Comparison of ENCODE assay signal across 17 cellular contexts in genomic region chr5:102823441-102823874, GRCh38.
DNase-seq lines count a peak whose midpoint lies in the region; ATAC-seq, FAIRE-seq and TF ChIP-seq lines count a peak whose summit lies in the region.
"Had no signal": no experiment of that assay in that cellular context is flagged by ENCODE, and none has a peak within 500 bp of the region (broad histone marks: within the 10 kb centered on the region; RNA-seq: fewer than 3 reads in every experiment).

No MANE protein-coding gene starts in this region.

- H3K36me3 Mint-ChIP-seq in CD8-positive, alpha-beta T cell = no peaks in the 10 kb centered on the region
- H3K36me3 Mint-ChIP-seq: activated naive CD4-positive, alpha-beta T cell treated with anti-CD3 and anti-CD28 coated beads, Interleukin-2, amount 50 U/mL, for 24 hours had no signal

- H3K4me3 Mint-ChIP-seq in CD8-positive, alpha-beta T cell = no peak overlapping the region
- H3K4me3 Mint-ChIP-seq: activated CD8-positive, alpha-beta T cell treated with anti-CD3 and anti-CD28 coated beads, Interleukin-2, amount 10 ng/mL, durations not matched to agents 7 days and 5 days; activated naive CD4-positive, alpha-beta T cell treated with anti-CD3 and anti-CD28 coated beads, Interleukin-2, amount 50 U/mL, for 24 hours; effector memory CD8-positive, alpha-beta T cell; GM23338; naive thymus-derived CD4-positive, alpha-beta T cell had no signal

- DNase-seq in AG09309 (ENCODE audit: low read depth) (peak; percentile 63), HCT116 (ENCODE audit: low read depth, low spot score) (peak; percentile 13), bronchial epithelial cell (ENCODE audit: low read depth) (peak; percentile 20), left lung (no peak), ecto neural progenitor cell (ENCODE audit: low spot score) (no peak)
- DNase-seq in NK-92 treated with Interleukin-12 subunit alpha and Interleukin-12 subunit beta, amount 100 ng/mL, for 24 hours (lab: John Stamatoyannopoulos, UW) = no peak
- DNase-seq in activated CD4-positive, alpha-beta T cell treated with anti-CD3 and anti-CD28 coated beads, Interleukin-2, amount 50 U/mL, for 1 hour = no peak
- no peak for DNase-seq in CD8-positive, alpha-beta T cell
- DNase-seq: activated CD8-positive, alpha-beta T cell treated with anti-CD3 and anti-CD28 coated beads, Interleukin-2, amount 10 ng/mL, durations not matched to agents 7 days and 5 days; effector memory CD8-positive, alpha-beta T cell; naive thymus-derived CD4-positive, alpha-beta T cell; NCI-H1694 treated with DMSO at 0.1 percent for 48 hours; T-helper 2 cell; uterus had no signal

- no peaks in the 10 kb centered on the region for H4K20me1 ChIP-seq in HCT116 (ENCODE audit: insufficient read depth)

- CTCF ChIA-PET in HCT116 (lab: Charles Lee) = interaction anchor here (1.2 kb wide), 1 partner anchor 142 kb away, joined by 3 read pairs; no protein-coding TSS in a partner anchor
- CTCF ChIA-PET in CD8-positive, alpha-beta T cell (lab: Charles Lee) = no interaction called here

- intact Hi-C loops in HCT116 (cut with micrococcal nuclease) = no loop called here
- intact Hi-C loops in left lung (cut with DNase I) = no loop called here
- intact Hi-C loops in CD8-positive, alpha-beta T cell (cut with DNase I, micrococcal nuclease) = no loop called here

- H3K27ac Mint-ChIP-seq in CD8-positive, alpha-beta T cell = no peak overlapping the region
- H3K27ac Mint-ChIP-seq: activated CD8-positive, alpha-beta T cell treated with anti-CD3 and anti-CD28 coated beads, Interleukin-2, amount 10 ng/mL, durations not matched to agents 7 days and 5 days; effector memory CD8-positive, alpha-beta T cell; naive thymus-derived CD4-positive, alpha-beta T cell had no signal

- POLR2A ChIA-PET in HCT116 (lab: Charles Lee) = no interaction called here
- POLR2A ChIA-PET in CD8-positive, alpha-beta T cell (lab: Charles Lee) = no interaction called here

- no peaks in the 10 kb centered on the region for H3K27me3 ChIP-seq in HCT116 (ENCODE audit: insufficient read depth, low read length)
- H3K27me3 ChIP-seq in bronchial epithelial cell (ENCODE audit: control insufficient read depth, insufficient read depth, low read length) = no peaks in the 10 kb centered on the region
- H3K27me3 ChIP-seq in left lung = no peaks in the 10 kb centered on the region
- H3K27me3 ChIP-seq in CD8-positive, alpha-beta T cell (ENCODE audit: insufficient read depth, low read length) = no peaks in the 10 kb centered on the region
- H3K27me3 ChIP-seq: uterus had no signal

- TF ChIP-seq CTCF in AG09309 (IDR thresholded peaks at IDR 0.05; ENCODE audit: control insufficient read depth, insufficient read depth, low read depth, low read length, missing control alignments) = no peak
- no peak for TF ChIP-seq CTCF in HCT116 (IDR thresholded peaks at IDR 0.05 in 2 of 3, conservative IDR thresholded peaks at IDR 0.05 in 1 of 3; ENCODE audit: borderline replicate concordance in 1 of 3, insufficient read depth in 1 of 3, low read depth in 2 of 3, low read length in 2 of 3)
- TF ChIP-seq CTCF in bronchial epithelial cell (IDR thresholded peaks at IDR 0.05; ENCODE audit: insufficient read depth, low read length, severe bottlenecking) = no peak
- TF ChIP-seq CTCF in left lung (IDR thresholded peaks at IDR 0.05) = no peak
- TF ChIP-seq CTCF in CD8-positive, alpha-beta T cell (IDR thresholded peaks at IDR 0.05) = no peak

- H2AFZ ChIP-seq in HCT116 (ENCODE audit: low read depth, low read length, poor library complexity, severe bottlenecking) = no peak overlapping the region
- H2AFZ ChIP-seq: GM23338 had no signal

- TF ChIP-seq RAD21 in HCT116 (IDR thresholded peaks at IDR 0.05; ENCODE audit: low read depth) = no peak

- no TSS peak for BruUV-seq in HCT116 (replicated peaks; lab: Mats Ljungman, UMichigan)

- no peaks in the 10 kb centered on the region for H3K9me2 ChIP-seq in HCT116 (ENCODE audit: insufficient read depth)

- no peak for FAIRE-seq in bronchial epithelial cell (lab: Jason Lieb, UNC)
- FAIRE-seq: HepG2 had no signal

- TF ChIP-seq POLR2A in HCT116 (IDR thresholded peaks at IDR 0.05; ENCODE audit: borderline replicate concordance, extremely low read depth, insufficient read depth, insufficient read length) = no peak

- peak overlapping the region; percentile 40; the same call in 1 of the 2 replicates for H3K27ac ChIP-seq in HCT116 (ENCODE audit: low read depth, low read length)
- H3K27ac ChIP-seq in left lung = no peak overlapping the region
- H3K27ac ChIP-seq in CD8-positive, alpha-beta T cell (ENCODE audit: low read depth, low read length) = no peak overlapping the region
- H3K27ac ChIP-seq: uterus had no signal

- H3K27me3 Mint-ChIP-seq in CD8-positive, alpha-beta T cell (ENCODE audit: low read depth) = no peaks in the 10 kb centered on the region
- H3K27me3 Mint-ChIP-seq: activated naive CD4-positive, alpha-beta T cell treated with anti-CD3 and anti-CD28 coated beads, Interleukin-2, amount 50 U/mL, for 24 hours; effector memory CD8-positive, alpha-beta T cell; naive thymus-derived CD4-positive, alpha-beta T cell had no signal

- H3K9me3 ChIP-seq in HCT116 (ENCODE audit: control insufficient read depth in 1 of 2, insufficient read depth in 1 of 2, low read depth in 1 of 2, low read length in 2 of 2) (no peaks in the 10 kb centered on the region), left lung (no peaks in the 10 kb centered on the region)
- no peaks in the 10 kb centered on the region for H3K9me3 ChIP-seq in CD8-positive, alpha-beta T cell (ENCODE audit: low read length)
- H3K9me3 ChIP-seq: uterus had no signal

- peaks cover 30% of the 10 kb centered on the region for H3K79me2 ChIP-seq in HCT116 (ENCODE audit: insufficient read depth, low read length)

- no peak for ATAC-seq in HCT116
- peak; percentile 73 for ATAC-seq in left lung
- ATAC-seq in CD8-positive, alpha-beta T cell = no peak
- ATAC-seq: activated CD8-positive, alpha-beta T cell treated with anti-CD3 and anti-CD28 coated beads, Interleukin-2, amount 10 ng/mL, durations not matched to agents 7 days and 5 days; effector memory CD8-positive, alpha-beta T cell; GM23338; HepG2; naive thymus-derived CD4-positive, alpha-beta T cell had no signal

- H3K9me3 Mint-ChIP-seq in CD8-positive, alpha-beta T cell = no peaks in the 10 kb centered on the region
- H3K9me3 Mint-ChIP-seq: activated naive CD4-positive, alpha-beta T cell treated with anti-CD3 and anti-CD28 coated beads, Interleukin-2, amount 50 U/mL, for 24 hours; effector memory CD8-positive, alpha-beta T cell; GM23338 had no signal

- RAD21 ChIA-PET in HCT116 (lab: Charles Lee; ENCODE audit: low non-redundant PET in 1 of 2, low total read pairs in 2 of 2, uncharacterized antibody in 2 of 2, unreplicated experiment in 2 of 2) = no interaction called here

- no peak overlapping the region for H3K9ac ChIP-seq in HCT116 (ENCODE audit: low read length)

- peak overlapping the region; percentile 6; the same call in 1 of the 2 replicates for H3K4me2 ChIP-seq in HCT116 (ENCODE audit: low read length)
- H3K4me2 ChIP-seq: GM23338 had no signal

- H3K4me1 ChIP-seq in HCT116 (ENCODE audit: control insufficient read depth in 1 of 2, insufficient read depth in 2 of 2, low read length in 2 of 2) (peaks cover 25 to 38% of the 10 kb centered on the region in 2 experiments), left lung (peaks cover 0 to 3% of the 10 kb centered on the region in 2 donors)
- H3K4me1 ChIP-seq in CD8-positive, alpha-beta T cell (ENCODE audit: insufficient read depth, low read length) = peaks cover 7% of the 10 kb centered on the region
- H3K4me1 ChIP-seq: uterus had no signal

- H3K36me3 ChIP-seq in HCT116 (ENCODE audit: control insufficient read depth in 1 of 2, insufficient read depth in 2 of 2, low read length in 2 of 2) = no peaks in the 10 kb centered on the region
- no peaks in the 10 kb centered on the region for H3K36me3 ChIP-seq in bronchial epithelial cell (ENCODE audit: control insufficient read depth, insufficient read depth, low read length)
- H3K36me3 ChIP-seq in left lung = no peaks in the 10 kb centered on the region
- H3K36me3 ChIP-seq in CD8-positive, alpha-beta T cell (ENCODE audit: insufficient read depth, low read length) = no peaks in the 10 kb centered on the region
- H3K36me3 ChIP-seq: uterus had no signal

- no peak overlapping the region for H3K4me3 ChIP-seq in AG09309 (ENCODE audit: control insufficient read depth, low read depth, low read length)
- no peak overlapping the region for H3K4me3 ChIP-seq in HCT116 (replicated peaks in 1 of 2; ENCODE audit: low read depth in 1 of 2, low read length in 2 of 2)
- no peak overlapping the region for H3K4me3 ChIP-seq in bronchial epithelial cell (ENCODE audit: low read depth, low read length)
- H3K4me3 ChIP-seq in left lung = no peak overlapping the region
- no peak overlapping the region for H3K4me3 ChIP-seq in CD8-positive, alpha-beta T cell (ENCODE audit: low read depth, low read length)
- H3K4me3 ChIP-seq: GM23338, uterus had no signal

- H3K4me1 Mint-ChIP-seq in CD8-positive, alpha-beta T cell (ENCODE audit: low read depth) = peaks cover 5% of the 10 kb centered on the region
- H3K4me1 Mint-ChIP-seq: GM23338 had no signal

TF ChIP-seq in HCT116, 20 proteins besides CTCF, POLR2A, EP300 and RAD21:
- no peak for TF ChIP-seq ZNF274 (IDR thresholded peaks at IDR 0.05; ENCODE audit: low read depth, low read length)
- peak; percentile 27; the same call in 1 of the 2 replicates for TF ChIP-seq FOSL1 (IDR thresholded peaks at IDR 0.05; ENCODE audit: low read depth)
- peak; percentile 49 for TF ChIP-seq TCF7L2 (IDR thresholded peaks at IDR 0.05; ENCODE audit: borderline replicate concordance, extremely low read depth, insufficient read depth, insufficient read length)
TF ChIP-seq in HCT116: peak in this region for 2.

Comparison
In these comparisons a context has a peak if more than half of its experiments do, and no peak if none do; other contexts are left out.
1. DNase-seq: peak in AG09309 (single experiment), HCT116 (single experiment) and bronchial epithelial cell (single experiment); none in left lung (0 of 2), NK-92 treated with Interleukin-12 subunit alpha and Interleukin-12 subunit beta, amount 100 ng/mL, for 24 hours (single experiment), activated CD4-positive, alpha-beta T cell treated with anti-CD3 and anti-CD28 coated beads, Interleukin-2, amount 50 U/mL, for 1 hour (single experiment), CD8-positive, alpha-beta T cell (0 of 7) and ecto neural progenitor cell (single experiment).